10 cellular contexts compared by ENCODE assay signal in the genomic region with DNA sequence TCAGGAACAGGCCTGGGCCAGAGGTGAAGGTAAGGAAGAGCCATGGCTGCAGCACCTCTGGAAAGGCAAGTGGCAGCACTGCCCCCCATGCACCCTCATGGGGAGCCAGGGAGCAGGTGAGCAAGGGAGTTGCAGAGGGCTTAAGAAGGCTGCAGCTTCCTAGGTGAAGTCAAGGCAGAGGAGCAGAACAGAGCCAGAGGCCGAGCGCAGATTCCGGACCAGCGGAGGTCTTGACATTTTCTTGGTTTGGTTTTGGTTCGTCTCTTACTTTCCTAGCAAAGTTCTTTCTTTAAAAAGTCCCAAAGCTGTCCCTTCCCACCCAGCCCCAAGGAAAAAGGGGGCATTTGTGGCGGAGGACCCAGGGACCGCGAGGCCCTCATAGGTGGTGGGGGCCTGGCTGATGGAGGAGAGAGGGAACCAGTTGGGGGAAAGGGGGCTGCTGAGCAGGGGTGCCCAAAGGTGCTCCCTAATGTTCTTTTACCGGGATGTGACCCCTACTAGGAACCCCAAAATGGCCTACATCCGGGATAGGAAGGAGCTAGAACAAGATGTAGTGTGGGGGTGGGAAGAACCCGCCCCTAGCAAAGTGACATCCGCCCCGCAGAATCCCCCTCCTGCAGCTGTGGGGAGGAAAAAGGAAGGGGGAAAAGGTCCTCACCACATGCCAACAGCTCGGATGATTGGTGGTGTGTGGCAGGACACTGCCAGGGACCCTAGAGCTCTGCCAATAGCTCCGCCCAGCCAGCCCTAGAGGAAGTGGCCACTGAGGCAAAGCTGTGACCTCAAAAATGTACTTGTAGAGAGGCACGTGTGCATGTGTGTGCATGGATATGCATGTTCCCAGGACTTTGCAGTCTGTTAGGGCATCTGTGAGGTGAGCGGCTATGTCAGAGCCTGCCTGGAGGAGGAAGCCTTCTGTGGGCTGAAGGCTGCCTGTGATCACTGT. TPM values are rescaled to one million over a fixed set of nuclear protein-coding genes. Genes with fewer than 3 reads are reported as not detected.
A peak's percentile ranks its signal among the peaks of the same experiment; 100 is the strongest.
DNase-seq lines count a peak whose midpoint lies in the region; ATAC-seq and TF ChIP-seq lines count a peak whose summit lies in the region.
"Had no signal": no experiment of that assay in that cellular context is flagged by ENCODE, and none has a peak within 500 bp of the region (broad histone marks: within the 10 kb centered on the region; RNA-seq: fewer than 3 reads in every experiment).

No MANE protein-coding gene starts in this region.

- H3K27me3 ChIP-seq in SU-DHL-6 (ENCODE audit: low read length) (no peaks in the 10 kb centered on the region), colonic mucosa (no peaks in the 10 kb centered on the region), mesendoderm (ENCODE audit: insufficient read depth, low read length, poor library complexity) (no peaks in the 10 kb centered on the region)

- intact Hi-C loops in colonic mucosa (cut with DNase I): no loop called here

- H3K36me3 Mint-ChIP-seq in memory B cell: peaks cover 15% of the 10 kb centered on the region

- H3K9me3 ChIP-seq in SU-DHL-6 (ENCODE audit: insufficient read depth, low read length) (no peaks in the 10 kb centered on the region), colonic mucosa (no peaks in the 10 kb centered on the region)

- no peaks in the 10 kb centered on the region for H4K20me1 ChIP-seq in SU-DHL-6 (ENCODE audit: low read depth, low read length)

- no peak overlapping the region for H3K23ac ChIP-seq in mesendoderm (ENCODE audit: low read length)

- H2BK5ac ChIP-seq in mesendoderm (ENCODE audit: low read length): no peak overlapping the region

- peak overlapping the region; percentile 94 for H3K27ac ChIP-seq in SU-DHL-6 (ENCODE audit: low read depth, low read length)
- no peak overlapping the region for H3K27ac ChIP-seq in colonic mucosa
- no peak overlapping the region for H3K27ac ChIP-seq in mesendoderm (ENCODE audit: low read depth, low read length)

- H2BK15ac ChIP-seq in mesendoderm (replicated peaks; ENCODE audit: low read depth): no peak overlapping the region

- H3K4me2 ChIP-seq in SU-DHL-6 (ENCODE audit: low read depth, low read length, poor library complexity, severe bottlenecking) (peak overlapping the region; percentile 63), mesendoderm (ENCODE audit: low read length) (no peak overlapping the region)

- no peak overlapping the region for H2BK120ac ChIP-seq in mesendoderm (ENCODE audit: low read depth, low read length)

- no CpG with 5 or more reads among the region's 17 CpGs for WGBS in mesendoderm (ENCODE audit: extremely low coverage, insufficient coverage, low lambda C conversion rate)

- H3K4ac ChIP-seq in mesendoderm (ENCODE audit: low read depth, low read length): no peak overlapping the region

- no peak overlapping the region for H4K5ac ChIP-seq in mesendoderm (ENCODE audit: low read length)

- H2AFZ ChIP-seq in SU-DHL-6 (ENCODE audit: low read depth, low read length, severe bottlenecking): peak overlapping the region; percentile 2

- no peaks in the 10 kb centered on the region for H3K9me3 Mint-ChIP-seq in memory B cell

- no peak overlapping the region for H3K18ac ChIP-seq in mesendoderm (ENCODE audit: low read length)

- no peaks in the 10 kb centered on the region for H3K9me2 ChIP-seq in SU-DHL-6 (replicated peaks; ENCODE audit: insufficient read depth, low read length)

- H3K9ac ChIP-seq in SU-DHL-6 (ENCODE audit: low read length) (peak overlapping the region; percentile 54), colonic mucosa (ENCODE audit: low read depth in 2 of 2, low read length in 2 of 2) (no peak overlapping the region), mesendoderm (ENCODE audit: low read length) (no peak overlapping the region)

- TF ChIP-seq CTCF in SU-DHL-6 (IDR thresholded peaks at IDR 0.05; ENCODE audit: insufficient read depth, low read length, poor library complexity, severe bottlenecking) (no peak), colonic mucosa (IDR thresholded peaks at IDR 0.05) (no peak)

- H4K8ac ChIP-seq in mesendoderm (ENCODE audit: low read depth, low read length): no peak overlapping the region

- H3K4me3 Mint-ChIP-seq in memory B cell: peak overlapping the region; percentile 86

- ATAC-seq in GM18867 (IDR thresholded peaks at IDR 0.05; ENCODE audit: unreplicated experiment): peak; percentile 51
- peak; percentile 44 for ATAC-seq in HG02798 (IDR thresholded peaks at IDR 0.05; ENCODE audit: poor library complexity, unreplicated experiment)
- peak; percentile 50 for ATAC-seq in memory B cell (ENCODE audit: low read depth)
- ATAC-seq: Panc1 had no signal

- peak overlapping the region; percentile 6 for H3K4me3 ChIP-seq in SU-DHL-6 (ENCODE audit: insufficient read depth, low read length, poor library complexity, severe bottlenecking)
- no peak overlapping the region for H3K4me3 ChIP-seq in colonic mucosa
- no peak overlapping the region for H3K4me3 ChIP-seq in mesendoderm (ENCODE audit: low read length)

- no peaks in the 10 kb centered on the region for H3K27me3 Mint-ChIP-seq in memory B cell

- H3K79me1 ChIP-seq in mesendoderm (ENCODE audit: low read length): no peaks in the 10 kb centered on the region

- DNase-seq in memory B cell (ENCODE audit: low spot score in 2 of 2): peak in 1 of 2 donors; percentile 41
- DNase-seq in colonic mucosa: no peak
- DNase-seq in mesendoderm: no peak
- DNase-seq in OCI-M1 (lab: John Stamatoyannopoulos, UW): no peak
- DNase-seq in kidney tubule cell (ENCODE audit: low spot score): no peak

- peaks cover 67% of the 10 kb centered on the region for H3K4me1 Mint-ChIP-seq in memory B cell

- peaks cover 51% of the 10 kb centered on the region for H3F3A ChIP-seq in SU-DHL-6 (ENCODE audit: insufficient read depth)

- H3K27ac Mint-ChIP-seq in memory B cell: peak overlapping the region; percentile 98

- no peak overlapping the region for H2AK5ac ChIP-seq in mesendoderm (ENCODE audit: low read length)

- H3K79me2 ChIP-seq in SU-DHL-6 (ENCODE audit: insufficient read depth, low read length) (no peaks in the 10 kb centered on the region), mesendoderm (ENCODE audit: control insufficient read depth, insufficient read depth, low read length) (no peaks in the 10 kb centered on the region)

- H3K4me1 ChIP-seq in colonic mucosa: no peaks in the 10 kb centered on the region
- peaks cover 4% of the 10 kb centered on the region for H3K4me1 ChIP-seq in mesendoderm (ENCODE audit: control insufficient read depth, low read depth, low read length)

- no peak overlapping the region for H3K56ac ChIP-seq in mesendoderm (ENCODE audit: low read length)

- no peaks in the 10 kb centered on the region for H3K36me3 ChIP-seq in SU-DHL-6 (ENCODE audit: low read length)
- no peaks in the 10 kb centered on the region for H3K36me3 ChIP-seq in colonic mucosa
- H3K36me3 ChIP-seq in mesendoderm (ENCODE audit: control insufficient read depth, insufficient read depth, low read length): no peaks in the 10 kb centered on the region

RNA-seq across cellular contexts. Expression of a gene that starts 0.9 kb away (rescaled TPM):
- 1 to 10 TPM in 1 of 2 donors, under 1 TPM in 1; 0.69 to 2.7 TPM for total RNA-seq in colonic mucosa
- 1.2 TPM for polyA plus RNA-seq in mesendoderm (2013, experiment 1 of 2)
- 1.6 TPM for polyA plus RNA-seq in mesendoderm (2013, experiment 2 of 2)

RNA-seq across cellular contexts. Expression of a gene that starts 14.1 kb away (rescaled TPM):
- 10 to 100 TPM; 34.3 to 41.1 TPM for total RNA-seq in colonic mucosa
- polyA plus RNA-seq in mesendoderm (2013, experiment 1 of 2): 7.1 TPM
- 7.8 TPM for polyA plus RNA-seq in mesendoderm (2013, experiment 2 of 2)

RNA-seq across cellular contexts. Expression of a gene that starts 31.6 kb away (rescaled TPM):
- total RNA-seq in colonic mucosa: 1 to 10 TPM in 1 of 2 donors, under 1 TPM in 1; 0.67 to 1.0 TPM
- 0.87 TPM for polyA plus RNA-seq in mesendoderm (2013, experiment 1 of 2)
- polyA plus RNA-seq in mesendoderm (2013, experiment 2 of 2): 0.91 TPM
- total RNA-seq: epithelial cell of proximal tubule had no signal

RNA-seq across cellular contexts. Expression of a gene that starts 38.7 kb away (rescaled TPM):
- over 10,000 TPM; 17,917 to 26,785 TPM for total RNA-seq in colonic mucosa
- not detected for polyA plus RNA-seq in mesendoderm (2013, experiment 1 of 2)
- not detected for polyA plus RNA-seq in mesendoderm (2013, experiment 2 of 2)

RNA-seq across cellular contexts. Expression of a gene that starts 39.0 kb away (rescaled TPM):
- total RNA-seq in colonic mucosa: 10 to 100 TPM; 19.4 to 38.3 TPM
- polyA plus RNA-seq in mesendoderm (2013, experiment 1 of 2): 7.8 TPM
- 6.8 TPM for polyA plus RNA-seq in mesendoderm (2013, experiment 2 of 2)
